ENCODE assay signal across 8 cellular contexts in genomic region chr2:58042486-58042970, GRCh38. TPM values are rescaled to one million over a fixed set of nuclear protein-coding genes. Genes with fewer than 3 reads are reported as not detected.
DNase-seq lines count a peak whose midpoint lies in the region; ATAC-seq and TF ChIP-seq lines count a peak whose summit lies in the region.

No MANE protein-coding gene starts in this region.

- H3K27me3 Mint-ChIP-seq in activated naive CD8-positive, alpha-beta T cell treated with anti-CD3 and anti-CD28 coated beads for 36 hours: no peaks in the 10 kb centered on the region
- no peaks in the 10 kb centered on the region for H3K27me3 Mint-ChIP-seq in neural crest cell (ENCODE audit: low read depth)
- H3K27me3 Mint-ChIP-seq in effector memory CD8-positive, alpha-beta T cell: no peaks in the 10 kb centered on the region

- peak overlapping the region; percentile 33 for H3K4me3 Mint-ChIP-seq in activated naive CD8-positive, alpha-beta T cell treated with anti-CD3 and anti-CD28 coated beads for 36 hours
- no peak overlapping the region for H3K4me3 Mint-ChIP-seq in neural crest cell
- H3K4me3 Mint-ChIP-seq in effector memory CD8-positive, alpha-beta T cell: no peak overlapping the region

- no peaks in the 10 kb centered on the region for H3K9me3 Mint-ChIP-seq in activated naive CD8-positive, alpha-beta T cell treated with anti-CD3 and anti-CD28 coated beads for 36 hours
- peaks cover 4% of the 10 kb centered on the region for H3K9me3 Mint-ChIP-seq in neural crest cell
- H3K9me3 Mint-ChIP-seq in effector memory CD8-positive, alpha-beta T cell: peaks cover 0 to 3% of the 10 kb centered on the region in 2 donors

- TF ChIP-seq CTCF in neural crest cell (conservative IDR thresholded peaks at IDR 0.05): no peak

- peaks cover 34% of the 10 kb centered on the region for H3K4me1 Mint-ChIP-seq in activated naive CD8-positive, alpha-beta T cell treated with anti-CD3 and anti-CD28 coated beads for 36 hours
- H3K4me1 Mint-ChIP-seq in neural crest cell: peaks cover 13% of the 10 kb centered on the region
- peaks cover 15 to 16% of the 10 kb centered on the region in 2 donors for H3K4me1 Mint-ChIP-seq in effector memory CD8-positive, alpha-beta T cell (ENCODE audit: low read depth in 2 of 2)

- H3K36me3 Mint-ChIP-seq in activated naive CD8-positive, alpha-beta T cell treated with anti-CD3 and anti-CD28 coated beads for 36 hours: peaks cover 22% of the 10 kb centered on the region
- peaks cover 7% of the 10 kb centered on the region for H3K36me3 Mint-ChIP-seq in neural crest cell (ENCODE audit: low read depth)
- H3K36me3 Mint-ChIP-seq in effector memory CD8-positive, alpha-beta T cell (ENCODE audit: insufficient read depth): peaks cover 9% of the 10 kb centered on the region

- DNase-seq in NCI-H1417 (lab: John Stamatoyannopoulos, UW) (peak; percentile 20 to 74 (median 57)), NCI-H1417 treated with DMSO at 0.1 percent for 48 hours (lab: John Stamatoyannopoulos, UW) (no peak), NCI-H1105 (lab: John Stamatoyannopoulos, UW) (peak; percentile 74), neural crest cell (ENCODE audit: low read depth, low spot score) (no peak), ecto neural progenitor cell (ENCODE audit: low spot score) (no peak)
- DNase-seq in activated naive CD8-positive, alpha-beta T cell treated with anti-CD3 and anti-CD28 coated beads for 36 hours: peak; percentile 21
- DNase-seq in activated CD8-positive, alpha-beta memory T cell treated with anti-CD3 and anti-CD28 coated beads, Interleukin-2, amount 50 U/mL, for 48 hours: no peak
- no peak for DNase-seq in effector memory CD8-positive, alpha-beta T cell

- ATAC-seq in effector memory CD8-positive, alpha-beta T cell (replicated peaks): no peak

- peak overlapping the region; percentile 46 for H3K27ac Mint-ChIP-seq in activated naive CD8-positive, alpha-beta T cell treated with anti-CD3 and anti-CD28 coated beads for 36 hours
- H3K27ac Mint-ChIP-seq in neural crest cell (ENCODE audit: unreplicated experiment): peak overlapping the region; percentile 37
- H3K27ac Mint-ChIP-seq in effector memory CD8-positive, alpha-beta T cell: no peak overlapping the region

RNA-seq across cellular contexts. Expression of gene VRK2, which starts 4.1 kb away (rescaled TPM):
- total RNA-seq in activated naive CD8-positive, alpha-beta T cell treated with anti-CD3 and anti-CD28 coated beads for 36 hours: 10 to 100 TPM; 21.8 to 24.0 TPM
- 21.4 TPM in 2 replicates for total RNA-seq in neural crest cell

Comparison
In these comparisons a context has a peak if more than half of its experiments do, and no peak if none do; other contexts are left out.
1. DNase-seq: peak in NCI-H1417 (3 of 3), NCI-H1105 (single experiment) and activated naive CD8-positive, alpha-beta T cell treated with anti-CD3 and anti-CD28 coated beads for 36 hours (single experiment); none in NCI-H1417 treated with DMSO at 0.1 percent for 48 hours (single experiment), neural crest cell (single experiment), activated CD8-positive, alpha-beta memory T cell treated with anti-CD3 and anti-CD28 coated beads, Interleukin-2, amount 50 U/mL, for 48 hours (single experiment), ecto neural progenitor cell (single experiment) and effector memory CD8-positive, alpha-beta T cell (0 of 3).
2. H3K27ac Mint-ChIP-seq: peak in activated naive CD8-positive, alpha-beta T cell treated with anti-CD3 and anti-CD28 coated beads for 36 hours (single experiment) and neural crest cell (single experiment); none in effector memory CD8-positive, alpha-beta T cell (0 of 2).